8 cellular contexts compared by ENCODE assay signal in genomic region chr12:122366685-122367475, GRCh38. TPM values are rescaled to one million over a fixed set of nuclear protein-coding genes. Genes with fewer than 3 reads are reported as not detected.
DNase-seq lines count a peak whose midpoint lies in the region; ATAC-seq and TF ChIP-seq lines count a peak whose summit lies in the region.

No MANE protein-coding gene starts in this region.

- CTCF ChIA-PET in A673 (lab: Charles Lee) = no interaction called here
- CTCF ChIA-PET in HEK293T (lab: Yijun Ruan, JAX) = no interaction called here

- H3K36me3 Mint-ChIP-seq in stimulated activated naive CD8-positive, alpha-beta T cell treated with anti-CD3 and anti-CD28 coated beads, Interleukin-15, Interleukin-2, amounts not matched to agents 100 ng/mL and 50 ng/mL, for 24 hours (ENCODE audit: low read depth) = peaks cover 36% of the 10 kb centered on the region

- no peaks in the 10 kb centered on the region for H3K27me3 Mint-ChIP-seq in stimulated activated naive CD8-positive, alpha-beta T cell treated with anti-CD3 and anti-CD28 coated beads, Interleukin-15, Interleukin-2, amounts not matched to agents 100 ng/mL and 50 ng/mL, for 24 hours

- H3K4me3 Mint-ChIP-seq in stimulated activated naive CD8-positive, alpha-beta T cell treated with anti-CD3 and anti-CD28 coated beads, Interleukin-15, Interleukin-2, amounts not matched to agents 100 ng/mL and 50 ng/mL, for 24 hours = no peak overlapping the region

- TF ChIP-seq CTCF in A673 (conservative IDR thresholded peaks at IDR 0.05; ENCODE audit: low read depth, low read length) = no peak

- no peaks in the 10 kb centered on the region for H3K9me3 Mint-ChIP-seq in stimulated activated naive CD8-positive, alpha-beta T cell treated with anti-CD3 and anti-CD28 coated beads, Interleukin-15, Interleukin-2, amounts not matched to agents 100 ng/mL and 50 ng/mL, for 24 hours

- H3K27ac ChIP-seq in A673 (ENCODE audit: low read depth, low read length, poor library complexity, severe bottlenecking) (peak overlapping the region; percentile 89), iPS DF 6.9 (ENCODE audit: low read length) (no peak overlapping the region)

- H3K9me3 ChIP-seq in A673 (ENCODE audit: low read depth, low read length, poor library complexity, severe bottlenecking) (no peaks in the 10 kb centered on the region), iPS DF 6.9 (ENCODE audit: control insufficient read depth, insufficient read depth, low read length) (no peaks in the 10 kb centered on the region)

- intact Hi-C loops in A673 (cut with micrococcal nuclease; ENCODE audit: unreplicated experiment) = no loop called here

- H3K27ac Mint-ChIP-seq in stimulated activated naive CD8-positive, alpha-beta T cell treated with anti-CD3 and anti-CD28 coated beads, Interleukin-15, Interleukin-2, amounts not matched to agents 100 ng/mL and 50 ng/mL, for 24 hours = peak overlapping the region; percentile 84

- POLR2A ChIA-PET in A673 (lab: Charles Lee; ENCODE audit: low non-redundant PET) = no interaction called here
- POLR2A ChIA-PET in HEK293T (lab: Yijun Ruan, JAX) = interaction anchor here (0.7 kb wide), 1 partner anchor 33 kb away, joined by 3 read pairs; no protein-coding TSS in a partner anchor

- no CpG with 5 or more reads among the region's 3 CpGs for WGBS in iPS DF 6.9 (ENCODE audit: insufficient coverage, insufficient read length)

- H3K36me3 ChIP-seq in A673 (ENCODE audit: insufficient read depth, low read length, poor library complexity, severe bottlenecking) (no peaks in the 10 kb centered on the region), iPS DF 6.9 (ENCODE audit: control insufficient read depth, insufficient read depth, low read length) (peaks cover 4% of the 10 kb centered on the region; the same call in 1 of the 2 replicates)

- H3K27me3 ChIP-seq in A673 (replicated peaks; ENCODE audit: insufficient read depth, low read depth, low read length, poor library complexity) = no peaks in the 10 kb centered on the region
- no peaks in the 10 kb centered on the region for H3K27me3 ChIP-seq in iPS DF 6.9 (ENCODE audit: control insufficient read depth, insufficient read depth, low read length)

- H3K4me3 ChIP-seq in A673 (ENCODE audit: low read depth, low read length, poor library complexity, severe bottlenecking) (no peak overlapping the region), iPS DF 6.9 (ENCODE audit: low read length) (no peak overlapping the region)

- peak; percentile 87 for DNase-seq in A673 (ENCODE audit: low spot score)
- peak; percentile 61 for DNase-seq in HK-2 (ENCODE audit: unreplicated experiment)
- peak; percentile 93 for DNase-seq in amniotic epithelial cell (ENCODE audit: low read depth)
- DNase-seq in iPS DF 6.9 (ENCODE audit: low read depth, low spot score) = peak; percentile 37
- DNase-seq in SK-N-DZ (ENCODE audit: low spot score) = no peak
- DNase-seq in HEK293T (ENCODE audit: extremely low spot score) = no peak

- ATAC-seq in GM19023 (IDR thresholded peaks at IDR 0.05; ENCODE audit: unreplicated experiment) = no peak

- BruUV-seq in A673 (replicated peaks; lab: Mats Ljungman, UMichigan) = TSS peak; percentile 98

- H3K4me1 ChIP-seq in A673 (ENCODE audit: insufficient read depth, low read length, poor library complexity, severe bottlenecking) (peaks cover 33% of the 10 kb centered on the region), iPS DF 6.9 (ENCODE audit: control insufficient read depth, insufficient read depth, low read length) (no peaks in the 10 kb centered on the region)

- peaks cover 21% of the 10 kb centered on the region for H3K4me1 Mint-ChIP-seq in stimulated activated naive CD8-positive, alpha-beta T cell treated with anti-CD3 and anti-CD28 coated beads, Interleukin-15, Interleukin-2, amounts not matched to agents 100 ng/mL and 50 ng/mL, for 24 hours (ENCODE audit: low read depth)

TF ChIP-seq in HEK293T, 16 proteins besides CTCF, POLR2A, EP300 and RAD21:
- TF ChIP-seq ZNF384 (IDR thresholded peaks at IDR 0.05) (no peak), FOXK2 (IDR thresholded peaks at IDR 0.05) (no peak), SUZ12 (IDR thresholded peaks at IDR 0.05) (no peak), BHLHE40 (IDR thresholded peaks at IDR 0.05; ENCODE audit: borderline replicate concordance) (no peak), ELF4 (IDR thresholded peaks at IDR 0.05) (no peak), ARNT (IDR thresholded peaks at IDR 0.05) (no peak), NFRKB (IDR thresholded peaks at IDR 0.05) (no peak), PKNOX1 (IDR thresholded peaks at IDR 0.05) (no peak), TARDBP (IDR thresholded peaks at IDR 0.05) (no peak), FOXM1 (IDR thresholded peaks at IDR 0.05; ENCODE audit: borderline replicate concordance) (no peak), FOXA1 (IDR thresholded peaks at IDR 0.05) (no peak), CTBP1 (IDR thresholded peaks at IDR 0.05; ENCODE audit: borderline replicate concordance) (no peak), LEF1 (IDR thresholded peaks at IDR 0.05; ENCODE audit: borderline replicate concordance) (no peak), L3MBTL2 (conservative IDR thresholded peaks at IDR 0.05) (no peak), SP1 (IDR thresholded peaks at IDR 0.05) (no peak), HDGF (IDR thresholded peaks at IDR 0.05; ENCODE audit: borderline replicate concordance) (no peak)

RNA-seq across cellular contexts. Expression of gene CLIP1, which starts 55.6 kb away (rescaled TPM):
- total RNA-seq in A673 (2021) = 52.1 and 62.2 TPM in 2 replicates
- polyA plus RNA-seq in SK-N-DZ (2014; cell fraction: cytosol; rRNA removed) = 20.4 and 23.6 TPM in 2 replicates
- 26.2 and 34.2 TPM in 2 replicates for polyA plus RNA-seq in SK-N-DZ (2014; cell fraction: nucleus; rRNA removed)

Comparison
In these comparisons a context has a peak if more than half of its experiments do, and no peak if none do; other contexts are left out.
1. DNase-seq: peak in A673 (single experiment), HK-2 (single experiment), amniotic epithelial cell (single experiment) and iPS DF 6.9 (single experiment); none in SK-N-DZ (single experiment) and HEK293T (single experiment).